2 cellular contexts compared by ENCODE assay signal in genomic region chr17:82686366-82687324, GRCh38.
TF ChIP-seq lines count a peak whose summit lies in the region.

No MANE protein-coding gene starts in this region.

TF ChIP-seq in A549, 52 proteins besides CTCF, POLR2A, EP300 and RAD21:
- 0 out of 2 replicates have a peak, but pooled peaks have one; percentile 46 for TF ChIP-seq ESRRA (IDR thresholded peaks at IDR 0.05; ENCODE audit: borderline replicate concordance, low read length)
- TF ChIP-seq FOXS1 (CRISPR knock-in tag; IDR thresholded peaks at IDR 0.05) = no peak

TF ChIP-seq in HepG2, 621 proteins besides CTCF, POLR2A, EP300 and RAD21:
- TF ChIP-seq NFIB (CRISPR knock-in tag; IDR thresholded peaks at IDR 0.05; ENCODE audit: borderline replicate concordance) (0 out of 2 replicates have a peak, but pooled peaks have one; percentile 41), ATF7 (IDR thresholded peaks at IDR 0.05) (peak; percentile 52; the same call in 1 of the 2 replicates), ATF7 (CRISPR knock-in tag; IDR thresholded peaks at IDR 0.05) (no peak), ZNF24 (IDR thresholded peaks at IDR 0.05) (no peak)
